Comparison of ENCODE assay signal across 8 cellular contexts in genomic region chr2:126725580-126725979, GRCh38.
"Had no signal": no experiment of that assay in that cellular context is flagged by ENCODE, and none has a peak within 500 bp of the region (broad histone marks: within the 10 kb centered on the region; RNA-seq: fewer than 3 reads in every experiment).

No MANE protein-coding gene starts in this region.

- DNase-seq: GM23248, GOT3, H7, H9, HCEC 1CT, HFFc6 had no signal

- H3K27ac ChIP-seq: GM23248 had no signal

- H3K9me3 ChIP-seq: HAP-1 had no signal

- H3K4me3 ChIP-seq: GM23248, GM23338, HAP-1 had no signal

- H3K36me3 ChIP-seq: HAP-1 had no signal

- H3K4me1 ChIP-seq: HAP-1 had no signal
